ENCODE assay signal across 8 cellular contexts in genomic region chr14:61671086-61671485, GRCh38. TPM values are rescaled to one million over a fixed set of nuclear protein-coding genes. Genes with fewer than 3 reads are reported as not detected.
DNase-seq lines count a peak whose midpoint lies in the region; ATAC-seq, FAIRE-seq and TF ChIP-seq lines count a peak whose summit lies in the region.

No MANE protein-coding gene starts in this region.

- H3K4me3 ChIP-seq in Karpas-422 (ENCODE audit: low read length) (no peak overlapping the region), kidney (ENCODE audit: low read length in 2 of 2) (peak overlapping the region in 1 of 2 donors; percentile 6)

- peak; percentile 90 for ATAC-seq in GM21737 (IDR thresholded peaks at IDR 0.05; ENCODE audit: unreplicated experiment)

- H3K27me3 ChIP-seq in Karpas-422 (ENCODE audit: low read length) = no peaks in the 10 kb centered on the region; the same call in 1 of the 2 replicates

- DNase-seq in GM18507 (ENCODE audit: extremely low spot score, insufficient read length, low read depth) (no peak), Karpas-422 (no peak), lung microvascular endothelial cell (ENCODE audit: low read depth in 2 of 2) (peak; percentile 55 to 61), cortex of kidney (lab: John Stamatoyannopoulos, UW) (no peak), NCI-H2196 (lab: John Stamatoyannopoulos, UW; ENCODE audit: unreplicated experiment) (no peak), NCI-H1436 (lab: John Stamatoyannopoulos, UW) (no peak), kidney (no peak)

- H3K79me2 ChIP-seq in Karpas-422 (ENCODE audit: low read length) = no peaks in the 10 kb centered on the region

- intact Hi-C loops in kidney (cut with DNase I) = no loop called here

- H3K36me3 ChIP-seq in Karpas-422 (ENCODE audit: insufficient read depth, low read length) (no peaks in the 10 kb centered on the region), kidney (ENCODE audit: control insufficient read depth in 1 of 2, insufficient read depth in 2 of 2, low read length in 2 of 2) (no peaks in the 10 kb centered on the region)

- peak overlapping the region; percentile 53 for H2AFZ ChIP-seq in Karpas-422 (ENCODE audit: low read length)

- H3K9ac ChIP-seq in Karpas-422 (ENCODE audit: low read length) = no peak overlapping the region
- H3K9ac ChIP-seq in kidney (ENCODE audit: low read length in 2 of 2) = no peak overlapping the region

- no peak overlapping the region for H3K27ac ChIP-seq in Karpas-422 (ENCODE audit: low read length)
- H3K27ac ChIP-seq in kidney (ENCODE audit: low read depth in 2 of 2, low read length in 2 of 2) = peak overlapping the region in 1 of 2 donors; percentile 37

- H3K9me2 ChIP-seq in Karpas-422 (replicated peaks; ENCODE audit: insufficient read depth, low read length) = no peaks in the 10 kb centered on the region

- peaks cover 14% of the 10 kb centered on the region for H3K4me1 ChIP-seq in Karpas-422 (ENCODE audit: low read length)
- peaks cover 3 to 5% of the 10 kb centered on the region in 2 donors for H3K4me1 ChIP-seq in kidney (ENCODE audit: control insufficient read depth in 1 of 2, insufficient read depth in 1 of 2, low read depth in 1 of 2, low read length in 2 of 2)

- no peak for TF ChIP-seq CTCF in kidney (IDR thresholded peaks at IDR 0.05; ENCODE audit: borderline replicate concordance, extremely low read depth, insufficient read depth)

- peak overlapping the region; percentile 9 for H3K4me2 ChIP-seq in Karpas-422 (ENCODE audit: low read depth, low read length, poor library complexity, severe bottlenecking)

- no peaks in the 10 kb centered on the region for H3K9me3 ChIP-seq in Karpas-422 (ENCODE audit: low read length)
- no peaks in the 10 kb centered on the region for H3K9me3 ChIP-seq in kidney (ENCODE audit: control insufficient read depth in 1 of 2, low read length in 2 of 2)

- FAIRE-seq in GM18507 (lab: Jason Lieb, UNC) (peak; percentile 79), kidney (lab: Jason Lieb, UNC) (no peak)

- no peaks in the 10 kb centered on the region for H4K20me1 ChIP-seq in Karpas-422 (ENCODE audit: insufficient read depth, low read depth, low read length)

RNA-seq across cellular contexts. Expression of gene HIF1A, which starts 24.2 kb away (rescaled TPM):
- 111 and 233 TPM in 2 replicates for total RNA-seq in Karpas-422 (2014; rRNA removed; shearing (Covaris generic); ENCODE audit: low replicate concordance)
- total RNA-seq in lung microvascular endothelial cell = 117 and 128 TPM in 2 replicates
- total RNA-seq in kidney = 358 TPM
- polyA plus RNA-seq in kidney (ENCODE audit: insufficient read depth, low read depth, low replicate concordance) = 57.8 TPM

Comparison
In these comparisons a context has a peak if more than half of its experiments do, and no peak if none do; other contexts are left out.
1. DNase-seq: peak in lung microvascular endothelial cell (2 of 2); none in GM18507 (single experiment), Karpas-422 (single experiment), cortex of kidney (single experiment), NCI-H2196 (single experiment), NCI-H1436 (single experiment) and kidney (single experiment).